20 cellular contexts compared by ENCODE assay signal in genomic region chr15:66711260-66711659, GRCh38. TPM values are rescaled to one million over a fixed set of nuclear protein-coding genes. Genes with fewer than 3 reads are reported as not detected.
"Had no signal": no experiment of that assay in that cellular context is flagged by ENCODE, and none has a peak within 500 bp of the region (broad histone marks: within the 10 kb centered on the region; RNA-seq: fewer than 3 reads in every experiment).

No MANE protein-coding gene starts in this region.

- H3K27me3 ChIP-seq: breast epithelium, gastroesophageal sphincter, heart left ventricle, suprapubic skin had no signal

- DNase-seq: activated CD4-positive, alpha-beta T cell treated with anti-CD3 and anti-CD28 coated beads, Interleukin-2, amount 10 ng/mL, durations not matched to agents 24 days and 14 days; activated CD8-positive, alpha-beta T cell treated with anti-CD3 and anti-CD28 coated beads for 36 hours; activated naive CD4-positive, alpha-beta T cell treated with anti-CD3 and anti-CD28 coated beads for 36 hours; activated naive CD8-positive, alpha-beta T cell treated with anti-CD3 and anti-CD28 coated beads, Interleukin-2, amount 50 U/mL, for 24 hours; activated T-cell treated with anti-CD3 and anti-CD28 coated beads, Interleukin-2, amount 50 U/mL, for 1 hour; cerebellar nuclear complex; effector CD4-positive, alpha-beta T cell; heart left ventricle; immature natural killer cell; kidney glomerular epithelial cell; left ventricle myocardium inferior; mesendoderm; posterior cingulate gyrus; stimulated activated CD4-positive, alpha-beta T cell treated with anti-CD3 and anti-CD28 coated beads, Interleukin-2, amount 100 ng/mL, for 24 hours; stimulated activated naive CD8-positive, alpha-beta T cell treated with anti-CD3 and anti-CD28 coated beads, Interleukin-15, Interleukin-2, amounts not matched to agents 100 U/mL and 50 U/mL, for 24 hours had no signal

- H3K27ac ChIP-seq: breast epithelium, left ventricle myocardium inferior, suprapubic skin had no signal

- H3K4me3 ChIP-seq: breast epithelium, gastroesophageal sphincter, heart left ventricle, left ventricle myocardium inferior, suprapubic skin had no signal

- H3K9me3 ChIP-seq: breast epithelium, gastroesophageal sphincter, heart left ventricle, left ventricle myocardium inferior, suprapubic skin had no signal

- H3K4me1 ChIP-seq: breast epithelium had no signal

- ATAC-seq: activated CD8-positive, alpha-beta T cell treated with anti-CD3 and anti-CD28 coated beads for 36 hours; activated naive CD8-positive, alpha-beta T cell treated with anti-CD3 and anti-CD28 coated beads, Interleukin-2, amount 50 U/mL, for 24 hours; esophagus mucosa; gastroesophageal sphincter; heart left ventricle; natural killer cell treated with Interleukin-12 subunit alpha and Interleukin-12 subunit beta and Interleukin-15 and Interleukin-18, amount 100 ng/mL, for 72 hours; stimulated activated naive CD8-positive, alpha-beta T cell treated with anti-CD3 and anti-CD28 coated beads, Interleukin-15, Interleukin-2, amounts not matched to agents 100 U/mL and 50 U/mL, for 24 hours had no signal

- H3K36me3 ChIP-seq: breast epithelium, suprapubic skin had no signal

RNA-seq across cellular contexts. Expression of gene SMAD6, which starts 9.2 kb away (rescaled TPM):
- polyA plus RNA-seq: immature natural killer cell had no signal
